Comparison of ENCODE assay signal across 8 cellular contexts in genomic region chr9:122122903-122123632, GRCh38. TPM values are rescaled to one million over a fixed set of nuclear protein-coding genes. Genes with fewer than 3 reads are reported as not detected.
DNase-seq lines count a peak whose midpoint lies in the region; ATAC-seq, FAIRE-seq and TF ChIP-seq lines count a peak whose summit lies in the region.

No MANE protein-coding gene starts in this region.

- H3K14ac ChIP-seq in H9 (ENCODE audit: insufficient read depth, low read length) (no peak overlapping the region), H1 (ENCODE audit: insufficient read length) (no peak overlapping the region)

- H3K9ac ChIP-seq in H9 (ENCODE audit: extremely low read depth, insufficient read length, low read length) (no peak overlapping the region), H1 (replicated peaks in 1 of 4; ENCODE audit: extremely low read depth in 1 of 4, low read depth in 3 of 4, low read length in 3 of 4) (no peak overlapping the region)

- TF ChIP-seq CTCF in H9 (conservative IDR thresholded peaks at IDR 0.05): peak; percentile 99
- peak; percentile 92 for TF ChIP-seq CTCF in activated CD8-positive, alpha-beta T cell treated with anti-CD3 and anti-CD28 coated beads for 36 hours (IDR thresholded peaks at IDR 0.05)
- TF ChIP-seq CTCF in H1 (IDR thresholded peaks at IDR 0.05; ENCODE audit: control extremely low read depth in 1 of 3, insufficient read depth in 1 of 3, low read depth in 1 of 3, low read length in 3 of 3): peak in 2 of 3 experiments; percentile 99 to 100; a peak in 3 of 4 replicates
- TF ChIP-seq CTCF in mucosa of descending colon (IDR thresholded peaks at IDR 0.05): peak; percentile 95

- H4K91ac ChIP-seq in H9 (ENCODE audit: insufficient read length, low read depth, low read length) (no peak overlapping the region), H1 (replicated peaks; ENCODE audit: insufficient read length, low read length) (no peak overlapping the region)

- no peak overlapping the region for H3K27ac Mint-ChIP-seq in CD8-positive, alpha-beta memory T cell
- no peak overlapping the region for H3K27ac Mint-ChIP-seq in H9
- no peak overlapping the region for H3K27ac Mint-ChIP-seq in activated CD8-positive, alpha-beta T cell treated with anti-CD3 and anti-CD28 coated beads for 36 hours

- H3K27ac ChIP-seq in CD8-positive, alpha-beta memory T cell (ENCODE audit: low read depth, low read length): no peak overlapping the region
- H3K27ac ChIP-seq in H9 (ENCODE audit: insufficient read length, low read depth, low read length): no peak overlapping the region
- H3K27ac ChIP-seq in H1 (ENCODE audit: low read depth, low read length): no peak overlapping the region

- H3T11ph ChIP-seq in H9 (ENCODE audit: low read length): no peak overlapping the region

- FAIRE-seq in H1 (lab: Jason Lieb, UNC): peak; percentile 45

- H3K56ac ChIP-seq in H9 (ENCODE audit: insufficient read length, low read depth, low read length) (no peak overlapping the region), H1 (replicated peaks; ENCODE audit: insufficient read length, low read depth, low read length) (no peak overlapping the region)

- no peak overlapping the region for H2AK5ac ChIP-seq in H9 (ENCODE audit: insufficient read length, low read length)
- no peak overlapping the region for H2AK5ac ChIP-seq in H1 (ENCODE audit: low read depth, low read length)

- H2BK12ac ChIP-seq in H9 (ENCODE audit: insufficient read length, low read depth, low read length) (no peak overlapping the region), H1 (ENCODE audit: low read depth, low read length) (no peak overlapping the region)

- no peak overlapping the region for H2BK15ac ChIP-seq in H9 (ENCODE audit: low read depth, low read length)
- H2BK15ac ChIP-seq in H1 (ENCODE audit: low read length): no peak overlapping the region

- H3K4ac ChIP-seq in H9 (ENCODE audit: low read depth, low read length) (no peak overlapping the region), H1 (replicated peaks; ENCODE audit: insufficient read length, low read depth, low read length) (no peak overlapping the region)

- no peak overlapping the region for H2BK5ac ChIP-seq in H9 (ENCODE audit: insufficient read length, low read length)
- H2BK5ac ChIP-seq in H1 (ENCODE audit: low read depth, low read length): no peak overlapping the region

- no peak overlapping the region for H3K23ac ChIP-seq in H9 (ENCODE audit: insufficient read length, low read depth, low read length)
- no peak overlapping the region for H3K23ac ChIP-seq in H1 (ENCODE audit: insufficient read length)

- intact Hi-C loops in activated CD8-positive, alpha-beta T cell treated with anti-CD3 and anti-CD28 coated beads for 36 hours (cut with micrococcal nuclease): no loop called here
- intact Hi-C loops in mucosa of descending colon (cut with DNase I, micrococcal nuclease): loop anchor here (2.0 to 10.0 kb wide), 2 partner anchors 22 to 692 kb away; no protein-coding TSS in a partner anchor

- no peak overlapping the region for H3K4me3 Mint-ChIP-seq in CD8-positive, alpha-beta memory T cell
- no peak overlapping the region for H3K4me3 Mint-ChIP-seq in H9
- H3K4me3 Mint-ChIP-seq in activated CD8-positive, alpha-beta T cell treated with anti-CD3 and anti-CD28 coated beads for 36 hours: no peak overlapping the region

- peaks cover 15% of the 10 kb centered on the region for H3K27me3 ChIP-seq in CD8-positive, alpha-beta memory T cell (ENCODE audit: insufficient read depth, low read length, poor library complexity, severe bottlenecking)
- H3K27me3 ChIP-seq in H9 (ENCODE audit: insufficient read depth, low read length) (peaks cover 3% of the 10 kb centered on the region; the same call in 1 of the 2 replicates), H1 (replicated peaks in 1 of 4; ENCODE audit: control insufficient read depth in 3 of 4, extremely low read depth in 1 of 4, insufficient read depth in 3 of 4, low read length in 3 of 4) (peaks cover 9 to 26% (median 24%) of the 10 kb centered on the region in 4 experiments)

- H3K36me3 ChIP-seq in CD8-positive, alpha-beta memory T cell (ENCODE audit: insufficient read depth, low read length): no peaks in the 10 kb centered on the region
- no peaks in the 10 kb centered on the region for H3K36me3 ChIP-seq in H1 (ENCODE audit: control insufficient read depth in 2 of 4, insufficient read depth in 4 of 4, low read length in 3 of 4)
- H3K36me3 ChIP-seq in mucosa of descending colon (ENCODE audit: low read depth): no peaks in the 10 kb centered on the region

- H4K20me1 ChIP-seq in H9 (ENCODE audit: control insufficient read depth, insufficient read depth, insufficient read length): no peaks in the 10 kb centered on the region
- H4K20me1 ChIP-seq in H1 (replicated peaks in 1 of 2; ENCODE audit: control insufficient read depth in 1 of 2, insufficient read depth in 2 of 2, low read length in 2 of 2): no peaks in the 10 kb centered on the region

- H3K4me2 ChIP-seq in H9 (ENCODE audit: insufficient read depth, insufficient read length, low read length) (no peak overlapping the region), H1 (ENCODE audit: insufficient read depth in 1 of 2, low read depth in 2 of 2, low read length in 2 of 2) (no peak overlapping the region)

- H2BK120ac ChIP-seq in H9 (ENCODE audit: low read depth, low read length, poor library complexity, severe bottlenecking) (no peak overlapping the region), H1 (replicated peaks; ENCODE audit: low read depth, low read length) (no peak overlapping the region)

- H3K27me3 Mint-ChIP-seq in CD8-positive, alpha-beta memory T cell: peaks cover 30 to 39% of the 10 kb centered on the region in 2 donors
- peaks cover 32% of the 10 kb centered on the region for H3K27me3 Mint-ChIP-seq in H9 (ENCODE audit: low read depth)
- H3K27me3 Mint-ChIP-seq in activated CD8-positive, alpha-beta T cell treated with anti-CD3 and anti-CD28 coated beads for 36 hours: peaks cover 34% of the 10 kb centered on the region

- H3K79me1 ChIP-seq in H9 (ENCODE audit: insufficient read depth, low read depth, low read length, poor library complexity, severe bottlenecking): no peaks in the 10 kb centered on the region
- no peaks in the 10 kb centered on the region for H3K79me1 ChIP-seq in H1 (ENCODE audit: low read depth, low read length)

- H4K5ac ChIP-seq in H9 (ENCODE audit: insufficient read length, low read depth, low read length): no peak overlapping the region
- no peak overlapping the region for H4K5ac ChIP-seq in H1 (ENCODE audit: insufficient read length, low read depth, low read length)

- DNase-seq in CD8-positive, alpha-beta memory T cell: peak; percentile 54 to 79 (median 62)
- peak; percentile 85 for DNase-seq in H9
- DNase-seq in NCI-H345 treated with DMSO at 0.1 percent for 48 hours (lab: John Stamatoyannopoulos, UW; ENCODE audit: unreplicated experiment): peak; percentile 15
- DNase-seq in activated CD8-positive, alpha-beta T cell treated with anti-CD3 and anti-CD28 coated beads for 36 hours: peak; percentile 87
- peak in 1 of 2 experiments; percentile 97 for DNase-seq in H1 (ENCODE audit: low read depth in 1 of 2, low spot score in 2 of 2)
- peak in 2 of 3 donors; percentile 80 to 85 for DNase-seq in mucosa of descending colon
- DNase-seq in stimulated activated CD8-positive, alpha-beta memory T cell treated with anti-CD3 and anti-CD28 coated beads, Interleukin-4, amount 100 ng/mL, for 24 hours (ENCODE audit: low read depth): peak; percentile 66

- ATAC-seq in activated CD8-positive, alpha-beta T cell treated with anti-CD3 and anti-CD28 coated beads for 36 hours: peak; percentile 78
- peak; percentile 77 for ATAC-seq in mucosa of descending colon
- no peak for ATAC-seq in HG03442 (IDR thresholded peaks at IDR 0.05; ENCODE audit: unreplicated experiment)

- peaks cover 0 to 2% (median 0%) of the 10 kb centered on the region in 3 donors for H3K36me3 Mint-ChIP-seq in CD8-positive, alpha-beta memory T cell
- no peaks in the 10 kb centered on the region for H3K36me3 Mint-ChIP-seq in H9 (ENCODE audit: insufficient read depth in 1 of 3, low read depth in 3 of 3)
- no peaks in the 10 kb centered on the region for H3K36me3 Mint-ChIP-seq in activated CD8-positive, alpha-beta T cell treated with anti-CD3 and anti-CD28 coated beads for 36 hours (ENCODE audit: low read depth)

- peak; percentile 85 to 88 for TF ChIP-seq RAD21 in H1 (IDR thresholded peaks at IDR 0.05 in 1 of 2, conservative IDR thresholded peaks at IDR 0.05 in 1 of 2; ENCODE audit: low read depth in 2 of 2, low read length in 2 of 2)

- H2BK20ac ChIP-seq in H9 (ENCODE audit: low read depth, low read length, poor library complexity, severe bottlenecking) (no peak overlapping the region), H1 (ENCODE audit: low read length) (0 out of 2 replicates have a peak overlapping the region, but pooled peaks have one; percentile 22)

- no peak overlapping the region for H3K4me3 ChIP-seq in CD8-positive, alpha-beta memory T cell (ENCODE audit: low read length)
- no peak overlapping the region for H3K4me3 ChIP-seq in H1 (ENCODE audit: extremely low read depth in 1 of 4, insufficient read depth in 2 of 4, low read depth in 3 of 4, low read length in 4 of 4)
- no peak overlapping the region for H3K4me3 ChIP-seq in mucosa of descending colon

- H3K9me3 ChIP-seq in CD8-positive, alpha-beta memory T cell (ENCODE audit: low read length): no peaks in the 10 kb centered on the region
- H3K9me3 ChIP-seq in H9 (ENCODE audit: control insufficient read depth, low read depth, low read length) (no peaks in the 10 kb centered on the region), H1 (ENCODE audit: insufficient read depth in 2 of 2, low read depth in 1 of 2, low read length in 1 of 2) (no peaks in the 10 kb centered on the region), mucosa of descending colon (no peaks in the 10 kb centered on the region)

- H3K79me2 ChIP-seq in H9 (ENCODE audit: insufficient read depth, low read length): no peaks in the 10 kb centered on the region
- H3K79me2 ChIP-seq in H1 (ENCODE audit: control insufficient read depth in 1 of 2, insufficient read depth in 2 of 2, low read length in 2 of 2): no peaks in the 10 kb centered on the region

- no peaks in the 10 kb centered on the region for H3K9me3 Mint-ChIP-seq in CD8-positive, alpha-beta memory T cell
- H3K9me3 Mint-ChIP-seq in H9: no peaks in the 10 kb centered on the region
- no peaks in the 10 kb centered on the region for H3K9me3 Mint-ChIP-seq in activated CD8-positive, alpha-beta T cell treated with anti-CD3 and anti-CD28 coated beads for 36 hours

- no peak for TF ChIP-seq POLR2A in H1 (IDR thresholded peaks at IDR 0.05; ENCODE audit: control extremely low read depth in 1 of 2, low read depth in 2 of 2, low read length in 2 of 2)

- H3K4me1 Mint-ChIP-seq in CD8-positive, alpha-beta memory T cell: peaks cover 21 to 32% (median 22%) of the 10 kb centered on the region in 3 donors
- H3K4me1 Mint-ChIP-seq in H9: peaks cover 21 to 22% of the 10 kb centered on the region in 2 experiments
- peaks cover 16% of the 10 kb centered on the region for H3K4me1 Mint-ChIP-seq in activated CD8-positive, alpha-beta T cell treated with anti-CD3 and anti-CD28 coated beads for 36 hours (ENCODE audit: low read depth)

- CTCF ChIA-PET in CD8-positive, alpha-beta memory T cell (lab: Charles Lee): interaction anchor here (0.6 to 9.9 kb wide), 9 partner anchors 10 to 688 kb away, joined by 3 to 166 read pairs (median 4); no protein-coding TSS in a partner anchor
- CTCF ChIA-PET in activated CD8-positive, alpha-beta T cell treated with anti-CD3 and anti-CD28 coated beads for 36 hours (lab: Charles Lee): interaction anchor here (0.6 to 13.9 kb wide), 25 partner anchors 9 to 577 kb away, joined by 3 to 315 read pairs (median 4); partner anchors contain the start of gene TTLL11
- CTCF ChIA-PET in H1 (lab: Charles Lee; ENCODE audit: partially characterized antibody): interaction anchor here (0.6 to 15.6 kb wide), 46 partner anchors 12 to 687 kb away, joined by 3 to 544 read pairs (median 4); partner anchors contain the start of genes LHX6, MORN5, MRRF and NDUFA8

- H2AFZ ChIP-seq in H9 (ENCODE audit: low read length) (no peak overlapping the region), H1 (ENCODE audit: low read length) (no peak overlapping the region)

- TF ChIP-seq EP300 in H1 (IDR thresholded peaks at IDR 0.05; ENCODE audit: borderline replicate concordance in 1 of 2, low read depth in 2 of 2, low read length in 2 of 2): no peak

- peaks cover 9% of the 10 kb centered on the region for H3K23me2 ChIP-seq in H9 (ENCODE audit: insufficient read length, low read depth, low read length, poor library complexity, severe bottlenecking)
- H3K23me2 ChIP-seq in H1 (ENCODE audit: low read depth, low read length): peaks cover 6% of the 10 kb centered on the region; the same call in 1 of the 2 replicates

- H4K8ac ChIP-seq in H9 (replicated peaks; ENCODE audit: insufficient read length, low read depth, low read length) (no peak overlapping the region), H1 (ENCODE audit: extremely low read depth, insufficient read depth, low read length) (no peak overlapping the region)

- H3K18ac ChIP-seq in H9 (ENCODE audit: insufficient read length, low read depth, low read length) (no peak overlapping the region), H1 (ENCODE audit: extremely low read depth, low read length) (0 out of 2 replicates have a peak overlapping the region, but pooled peaks have one; percentile 53)

- peaks cover 5% of the 10 kb centered on the region for H3K4me1 ChIP-seq in CD8-positive, alpha-beta memory T cell (ENCODE audit: insufficient read depth, low read length)
- H3K4me1 ChIP-seq in H9 (ENCODE audit: insufficient read depth, low read length) (no peaks in the 10 kb centered on the region), H1 (replicated peaks in 1 of 4; ENCODE audit: control insufficient read depth in 3 of 4, insufficient read depth in 4 of 4, low read length in 3 of 4) (peaks cover 0 to 10% (median 3%) of the 10 kb centered on the region in 4 experiments; a peak in 6 of 7 replicates), mucosa of descending colon (ENCODE audit: low read depth) (no peaks in the 10 kb centered on the region)

- WGBS in H9 (ENCODE audit: extremely low coverage, insufficient read length, low lambda C conversion rate): no CpG with 5 or more reads among the region's 13 CpGs
- 43% methylated on average over 13 of the region's 13 CpGs; no CpG with 5 or more reads in 1 of the 2 experiments for WGBS in H1 (ENCODE audit: extremely low coverage in 1 of 2, insufficient coverage in 1 of 2, insufficient read length in 1 of 2, insufficient replicate concordance in 2 of 2, low coverage in 1 of 2, low lambda C conversion rate in 2 of 2, missing lambda C conversion rate in 1 of 2), 2 experiments

- POLR2A ChIA-PET in CD8-positive, alpha-beta memory T cell (lab: Charles Lee): no interaction called here
- POLR2A ChIA-PET in activated CD8-positive, alpha-beta T cell treated with anti-CD3 and anti-CD28 coated beads for 36 hours (lab: Charles Lee): interaction anchor here (0.9 kb wide), 1 partner anchor 94 kb away, joined by 3 read pairs; no protein-coding TSS in a partner anchor
- POLR2A ChIA-PET in H1 (lab: Charles Lee; ENCODE audit: partially characterized antibody): interaction anchor here (1.5 to 1.6 kb wide), 2 partner anchors 24 to 223 kb away, joined by 3 to 9 read pairs; no protein-coding TSS in a partner anchor

RNA-seq across cellular contexts. Expression of gene TTLL11, which starts 30.0 kb away (rescaled TPM):
- 1 to 10 TPM; 4.0 to 4.5 TPM for total RNA-seq in CD8-positive, alpha-beta memory T cell
- 6.2 TPM for polyA plus RNA-seq in CD8-positive, alpha-beta memory T cell
- total RNA-seq in H9 (2021): 1.5 and 1.9 TPM in 2 replicates
- total RNA-seq in activated CD8-positive, alpha-beta T cell treated with anti-CD3 and anti-CD28 coated beads for 36 hours: 1 to 10 TPM in 1 of 2 experiments, under 1 TPM in 1; 0.56 to 1.4 TPM
- 0.80 and 0.86 TPM in 2 replicates for total RNA-seq in H1 (2021; fragmentation: NEBNext Ultra II Directional; extraction: Animal tissue kit (Norgen Biotek cat#: 25700))
- polyA plus RNA-seq in H1 (2011; rRNA removed): 0.56 and 0.97 TPM in 2 replicates
- polyA plus RNA-seq in H1 (2011; cell fraction: cytosol; rRNA removed): 0.94 TPM
- 0.96 TPM for polyA plus RNA-seq in H1 (2011; cell fraction: nucleus; rRNA removed)
- polyA plus RNA-seq in H1 (2012, experiment 1 of 2): 0.64 to 1.3 TPM (median 0.95 TPM) in 4 replicates
- polyA plus RNA-seq in H1 (2012, experiment 2 of 2): 0.72 TPM
- 0.79 TPM for polyA plus RNA-seq in H1 (2013, experiment 1 of 2)
- 0.96 TPM for polyA plus RNA-seq in H1 (2013, experiment 2 of 2)
- polyA minus RNA-seq in H1 (2011; rRNA and poly(A)+ RNA removed): 0.66 and 0.91 TPM in 2 replicates
- 1.2 TPM for polyA minus RNA-seq in H1 (2011; cell fraction: cytosol; rRNA and poly(A)+ RNA removed)
- 1.3 TPM for polyA minus RNA-seq in H1 (2011; cell fraction: nucleus; rRNA and poly(A)+ RNA removed)
- total RNA-seq in mucosa of descending colon: 10 to 100 TPM in 1 of 3 donors, 1 to 10 TPM in 2; 6.0 to 22.2 (median 6.4) TPM

RNA-seq across cellular contexts. Expression of gene NDUFA8, which starts 36.5 kb away (rescaled TPM):
- total RNA-seq in CD8-positive, alpha-beta memory T cell: 10 to 100 TPM; 50.7 to 54.6 TPM
- 74.4 TPM for polyA plus RNA-seq in CD8-positive, alpha-beta memory T cell
- total RNA-seq in H9 (2021) (60.7 and 65.1 TPM in 2 replicates), mucosa of descending colon (10 to 100 TPM; 66.9 to 85.0 (median 69.1) TPM)
- 10 to 100 TPM; 48.3 to 52.5 TPM for total RNA-seq in activated CD8-positive, alpha-beta T cell treated with anti-CD3 and anti-CD28 coated beads for 36 hours
- 59.8 and 61.0 TPM in 2 replicates for total RNA-seq in H1 (2021; fragmentation: NEBNext Ultra II Directional; extraction: Animal tissue kit (Norgen Biotek cat#: 25700))
- polyA plus RNA-seq in H1 (2011; rRNA removed): 56.6 and 73.8 TPM in 2 replicates
- polyA plus RNA-seq in H1 (2011; cell fraction: cytosol; rRNA removed): 79.1 TPM
- polyA plus RNA-seq in H1 (2011; cell fraction: nucleus; rRNA removed): 28.4 TPM
- polyA plus RNA-seq in H1 (2012, experiment 1 of 2): 77.6 to 100 TPM (median 85.9 TPM) in 4 replicates
- 79.9 TPM for polyA plus RNA-seq in H1 (2012, experiment 2 of 2)
- 79.1 TPM for polyA plus RNA-seq in H1 (2013, experiment 1 of 2)
- polyA plus RNA-seq in H1 (2013, experiment 2 of 2): 79.1 TPM
- 31.9 and 35.9 TPM in 2 replicates for polyA minus RNA-seq in H1 (2011; rRNA and poly(A)+ RNA removed)
- 19.2 TPM for polyA minus RNA-seq in H1 (2011; cell fraction: cytosol; rRNA and poly(A)+ RNA removed)
- polyA minus RNA-seq in H1 (2011; cell fraction: nucleus; rRNA and poly(A)+ RNA removed): 11.1 TPM

RNA-seq across cellular contexts. Expression of gene MORN5, which starts 36.6 kb away (rescaled TPM):
- not detected for total RNA-seq in CD8-positive, alpha-beta memory T cell
- polyA plus RNA-seq in CD8-positive, alpha-beta memory T cell: not detected
- not detected in 2 replicates for total RNA-seq in H9 (2021)
- total RNA-seq in activated CD8-positive, alpha-beta T cell treated with anti-CD3 and anti-CD28 coated beads for 36 hours: not detected
- total RNA-seq in H1 (2021; fragmentation: NEBNext Ultra II Directional; extraction: Animal tissue kit (Norgen Biotek cat#: 25700)): not detected in 2 replicates
- not detected in 2 replicates for polyA plus RNA-seq in H1 (2011; rRNA removed)
- polyA plus RNA-seq in H1 (2011; cell fraction: cytosol; rRNA removed): not detected
- not detected for polyA plus RNA-seq in H1 (2011; cell fraction: nucleus; rRNA removed)
- polyA plus RNA-seq in H1 (2012, experiment 1 of 2): not detected in 4 replicates
- not detected for polyA plus RNA-seq in H1 (2012, experiment 2 of 2)
- not detected for polyA plus RNA-seq in H1 (2013, experiment 1 of 2)
- not detected for polyA plus RNA-seq in H1 (2013, experiment 2 of 2)
- polyA minus RNA-seq in H1 (2011; rRNA and poly(A)+ RNA removed): not detected in 2 replicates
- not detected for polyA minus RNA-seq in H1 (2011; cell fraction: cytosol; rRNA and poly(A)+ RNA removed)
- not detected for polyA minus RNA-seq in H1 (2011; cell fraction: nucleus; rRNA and poly(A)+ RNA removed)
- total RNA-seq in mucosa of descending colon: 10 to 100 TPM in 1 of 3 donors, 1 to 10 TPM in 1, not detected in 1; 1.6 to 21.2 TPM
